In the genomic region with DNA sequence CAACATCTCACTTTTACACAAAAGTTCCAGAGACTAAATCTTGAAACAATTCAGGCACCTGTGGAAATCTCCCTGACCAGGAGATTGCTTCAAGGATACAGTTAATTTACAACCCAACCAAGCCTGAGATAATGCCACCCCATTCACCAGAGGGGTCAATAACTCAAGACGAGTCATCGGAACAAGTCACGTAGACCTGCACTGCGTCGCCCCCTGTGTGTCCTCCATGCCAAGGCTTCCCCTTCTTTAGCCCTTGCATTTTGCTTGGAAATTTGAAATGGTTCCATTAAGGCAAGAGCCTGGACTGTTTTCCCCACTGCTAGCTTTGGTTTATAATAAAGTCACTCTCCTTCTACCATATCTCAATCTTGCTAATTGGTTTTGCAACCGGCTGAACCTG, we compare ENCODE assay signal across 19 cellular contexts.
"Had no signal": no experiment of that assay in that cellular context is flagged by ENCODE, and none has a peak within 500 bp of the region (broad histone marks: within the 10 kb centered on the region; RNA-seq: fewer than 3 reads in every experiment).

No MANE protein-coding gene starts in this region.

- H3K36me3 ChIP-seq: breast epithelium, left ventricle myocardium inferior, ovary, upper lobe of right lung had no signal

- H3K27ac Mint-ChIP-seq: activated CD8-positive, alpha-beta memory T cell treated with anti-CD3 and anti-CD28 coated beads, Interleukin-2, amount 10 ng/mL, durations not matched to agents 7 days and 5 days; activated naive CD8-positive, alpha-beta T cell treated with anti-CD3 and anti-CD28 coated beads, Interleukin-2, amount 10 ng/mL, durations not matched to agents 7 days and 5 days; activated T-cell treated with anti-CD3 and anti-CD28 coated beads, Interleukin-2, amount 50 U/mL, for 24 hours; stimulated activated naive CD8-positive, alpha-beta T cell treated with anti-CD3 and anti-CD28 coated beads, Interleukin-15, Interleukin-2, amounts not matched to agents 100 ng/mL and 50 ng/mL, for 24 hours; T-helper 1 cell treated with Interleukin-12 subunit alpha and Interleukin-12 subunit beta and Interleukin-4 antibody, amounts not matched to agents 30 μg/mL and 1 μg/mL, for 36 hours had no signal

- ATAC-seq: activated CD4-positive, CD25-positive, alpha-beta regulatory T cell treated with anti-CD3 and anti-CD28 coated beads, Interleukin-2, amount 50 U/mL, for 24 hours; activated CD8-positive, alpha-beta memory T cell treated with anti-CD3 and anti-CD28 coated beads, Interleukin-2, amount 10 ng/mL, durations not matched to agents 7 days and 5 days; upper lobe of right lung had no signal

- H3K4me1 Mint-ChIP-seq: neural crest cell had no signal

- H3K9me3 Mint-ChIP-seq: activated naive CD8-positive, alpha-beta T cell treated with anti-CD3 and anti-CD28 coated beads, Interleukin-2, amount 10 ng/mL, durations not matched to agents 7 days and 5 days; activated T-cell treated with anti-CD3 and anti-CD28 coated beads, Interleukin-2, amount 50 U/mL, for 24 hours; neural crest cell; stimulated activated naive CD8-positive, alpha-beta T cell treated with anti-CD3 and anti-CD28 coated beads, Interleukin-15, Interleukin-2, amounts not matched to agents 100 ng/mL and 50 ng/mL, for 24 hours; T-helper 1 cell treated with Interleukin-12 subunit alpha and Interleukin-12 subunit beta and Interleukin-4 antibody, amounts not matched to agents 30 μg/mL and 1 μg/mL, for 36 hours had no signal

- H3K27ac ChIP-seq: breast epithelium, left ventricle myocardium inferior, ovary, upper lobe of right lung had no signal

- DNase-seq: activated CD4-positive, alpha-beta T cell treated with anti-CD3 and anti-CD28 coated beads, Interleukin-2, amount 50 U/mL, for 48 hours; activated CD8-positive, alpha-beta memory T cell treated with anti-CD3 and anti-CD28 coated beads, Interleukin-2, amount 10 ng/mL, durations not matched to agents 7 days and 5 days; activated gamma-delta T cell; activated naive CD8-positive, alpha-beta T cell treated with anti-CD3 and anti-CD28 coated beads, Interleukin-2, amount 10 ng/mL, durations not matched to agents 7 days and 5 days; activated T-cell treated with anti-CD3 and anti-CD28 coated beads, Interleukin-2, amount 50 U/mL, for 24 hours; anterior cingulate cortex; dermis blood vessel endothelial cell; hypothalamus; left ventricle myocardium inferior; mesenchymal stem cell; ovary; stimulated activated CD4-positive, alpha-beta T cell treated with anti-CD3 and anti-CD28 coated beads, Interleukin-2, amount 100 ng/mL, for 48 hours; stimulated activated CD8-positive, alpha-beta memory T cell treated with anti-CD3 and anti-CD28 coated beads, Interleukin-4, amount 100 ng/mL, for 48 hours; upper lobe of right lung had no signal

- H3K36me3 Mint-ChIP-seq: activated CD8-positive, alpha-beta memory T cell treated with anti-CD3 and anti-CD28 coated beads, Interleukin-2, amount 10 ng/mL, durations not matched to agents 7 days and 5 days had no signal

- H3K27me3 ChIP-seq: breast epithelium, ovary, upper lobe of right lung had no signal

- H3K4me3 ChIP-seq: breast epithelium, left ventricle myocardium inferior, ovary, upper lobe of right lung had no signal

- H3K4me1 ChIP-seq: breast epithelium, left ventricle myocardium inferior, upper lobe of right lung had no signal

- H3K9me3 ChIP-seq: breast epithelium, left ventricle myocardium inferior, ovary, upper lobe of right lung had no signal

- H3K4me3 Mint-ChIP-seq: activated CD8-positive, alpha-beta memory T cell treated with anti-CD3 and anti-CD28 coated beads, Interleukin-2, amount 10 ng/mL, durations not matched to agents 7 days and 5 days; activated naive CD8-positive, alpha-beta T cell treated with anti-CD3 and anti-CD28 coated beads, Interleukin-2, amount 10 ng/mL, durations not matched to agents 7 days and 5 days; activated T-cell treated with anti-CD3 and anti-CD28 coated beads, Interleukin-2, amount 50 U/mL, for 24 hours; neural crest cell; stimulated activated naive CD8-positive, alpha-beta T cell treated with anti-CD3 and anti-CD28 coated beads, Interleukin-15, Interleukin-2, amounts not matched to agents 100 ng/mL and 50 ng/mL, for 24 hours; T-helper 1 cell treated with Interleukin-12 subunit alpha and Interleukin-12 subunit beta and Interleukin-4 antibody, amounts not matched to agents 30 μg/mL and 1 μg/mL, for 36 hours had no signal
